Comparison of ENCODE assay signal across 3 cellular contexts in the genomic region with DNA sequence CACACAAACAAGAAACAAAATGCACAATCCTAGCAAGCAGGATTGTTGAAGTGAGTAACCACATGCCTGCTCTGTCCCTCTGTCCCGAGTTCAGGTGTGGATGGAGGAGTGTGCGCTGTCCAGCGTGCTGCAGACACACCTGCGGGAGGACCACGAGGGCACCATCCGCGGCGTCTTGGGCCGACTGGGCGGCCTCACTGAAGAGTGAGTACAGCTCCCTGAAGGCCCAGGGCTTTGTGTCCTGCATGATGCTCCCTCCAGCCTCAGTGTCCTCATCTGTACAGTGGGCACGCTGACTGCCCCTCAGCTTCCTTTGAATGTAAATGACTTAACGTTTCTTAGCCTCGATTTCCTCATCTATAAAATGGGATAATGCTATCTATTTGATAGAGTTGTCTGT.
TF ChIP-seq lines count a peak whose summit lies in the region.

No MANE protein-coding gene starts in this region.

TF ChIP-seq in SK-N-SH, 30 proteins besides CTCF, POLR2A, EP300 and RAD21:
- TF ChIP-seq GABPA (IDR thresholded peaks at IDR 0.05; ENCODE audit: low read depth) = no peak
- TF ChIP-seq, protein P1, sequence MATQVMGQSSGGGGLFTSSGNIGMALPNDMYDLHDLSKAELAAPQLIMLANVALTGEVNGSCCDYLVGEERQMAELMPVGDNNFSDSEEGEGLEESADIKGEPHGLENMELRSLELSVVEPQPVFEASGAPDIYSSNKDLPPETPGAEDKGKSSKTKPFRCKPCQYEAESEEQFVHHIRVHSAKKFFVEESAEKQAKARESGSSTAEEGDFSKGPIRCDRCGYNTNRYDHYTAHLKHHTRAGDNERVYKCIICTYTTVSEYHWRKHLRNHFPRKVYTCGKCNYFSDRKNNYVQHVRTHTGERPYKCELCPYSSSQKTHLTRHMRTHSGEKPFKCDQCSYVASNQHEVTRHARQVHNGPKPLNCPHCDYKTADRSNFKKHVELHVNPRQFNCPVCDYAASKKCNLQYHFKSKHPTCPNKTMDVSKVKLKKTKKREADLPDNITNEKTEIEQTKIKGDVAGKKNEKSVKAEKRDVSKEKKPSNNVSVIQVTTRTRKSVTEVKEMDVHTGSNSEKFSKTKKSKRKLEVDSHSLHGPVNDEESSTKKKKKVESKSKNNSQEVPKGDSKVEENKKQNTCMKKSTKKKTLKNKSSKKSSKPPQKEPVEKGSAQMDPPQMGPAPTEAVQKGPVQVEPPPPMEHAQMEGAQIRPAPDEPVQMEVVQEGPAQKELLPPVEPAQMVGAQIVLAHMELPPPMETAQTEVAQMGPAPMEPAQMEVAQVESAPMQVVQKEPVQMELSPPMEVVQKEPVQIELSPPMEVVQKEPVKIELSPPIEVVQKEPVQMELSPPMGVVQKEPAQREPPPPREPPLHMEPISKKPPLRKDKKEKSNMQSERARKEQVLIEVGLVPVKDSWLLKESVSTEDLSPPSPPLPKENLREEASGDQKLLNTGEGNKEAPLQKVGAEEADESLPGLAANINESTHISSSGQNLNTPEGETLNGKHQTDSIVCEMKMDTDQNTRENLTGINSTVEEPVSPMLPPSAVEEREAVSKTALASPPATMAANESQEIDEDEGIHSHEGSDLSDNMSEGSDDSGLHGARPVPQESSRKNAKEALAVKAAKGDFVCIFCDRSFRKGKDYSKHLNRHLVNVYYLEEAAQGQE (IDR thresholded peaks at IDR 0.05; ENCODE audit: low read depth, low read length) = 0 out of 2 replicates have a peak, but pooled peaks have one; percentile 12

TF ChIP-seq in SK-N-SH treated with all-trans-retinoic acid at 6 μM for 48 hours, 23 proteins besides CTCF, POLR2A, EP300 and RAD21:
- TF ChIP-seq, protein P2, sequence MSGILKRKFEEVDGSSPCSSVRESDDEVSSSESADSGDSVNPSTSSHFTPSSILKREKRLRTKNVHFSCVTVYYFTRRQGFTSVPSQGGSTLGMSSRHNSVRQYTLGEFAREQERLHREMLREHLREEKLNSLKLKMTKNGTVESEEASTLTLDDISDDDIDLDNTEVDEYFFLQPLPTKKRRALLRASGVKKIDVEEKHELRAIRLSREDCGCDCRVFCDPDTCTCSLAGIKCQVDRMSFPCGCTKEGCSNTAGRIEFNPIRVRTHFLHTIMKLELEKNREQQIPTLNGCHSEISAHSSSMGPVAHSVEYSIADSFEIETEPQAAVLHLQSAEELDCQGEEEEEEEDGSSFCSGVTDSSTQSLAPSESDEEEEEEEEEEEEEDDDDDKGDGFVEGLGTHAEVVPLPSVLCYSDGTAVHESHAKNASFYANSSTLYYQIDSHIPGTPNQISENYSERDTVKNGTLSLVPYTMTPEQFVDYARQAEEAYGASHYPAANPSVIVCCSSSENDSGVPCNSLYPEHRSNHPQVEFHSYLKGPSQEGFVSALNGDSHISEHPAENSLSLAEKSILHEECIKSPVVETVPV (CRISPR knock-in tag; IDR thresholded peaks at IDR 0.05) = no peak
- TF ChIP-seq, protein P3, sequence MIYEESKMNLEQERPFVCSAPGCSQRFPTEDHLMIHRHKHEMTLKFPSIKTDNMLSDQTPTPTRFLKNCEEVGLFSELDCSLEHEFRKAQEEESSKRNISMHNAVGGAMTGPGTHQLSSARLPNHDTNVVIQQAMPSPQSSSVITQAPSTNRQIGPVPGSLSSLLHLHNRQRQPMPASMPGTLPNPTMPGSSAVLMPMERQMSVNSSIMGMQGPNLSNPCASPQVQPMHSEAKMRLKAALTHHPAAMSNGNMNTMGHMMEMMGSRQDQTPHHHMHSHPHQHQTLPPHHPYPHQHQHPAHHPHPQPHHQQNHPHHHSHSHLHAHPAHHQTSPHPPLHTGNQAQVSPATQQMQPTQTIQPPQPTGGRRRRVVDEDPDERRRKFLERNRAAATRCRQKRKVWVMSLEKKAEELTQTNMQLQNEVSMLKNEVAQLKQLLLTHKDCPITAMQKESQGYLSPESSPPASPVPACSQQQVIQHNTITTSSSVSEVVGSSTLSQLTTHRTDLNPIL (CRISPR knock-in tag; IDR thresholded peaks at IDR 0.05; ENCODE audit: low read depth) = no peak
- TF ChIP-seq ZC3H10 (CRISPR knock-in tag; IDR thresholded peaks at IDR 0.05) (no peak), ZFP3 (CRISPR knock-in tag; IDR thresholded peaks at IDR 0.05) (no peak), OSR1 (CRISPR knock-in tag; IDR thresholded peaks at IDR 0.05) (no peak), ESRRG (CRISPR knock-in tag; IDR thresholded peaks at IDR 0.05) (no peak), CSDC2 (CRISPR knock-in tag; IDR thresholded peaks at IDR 0.05) (no peak), ARNTL (CRISPR knock-in tag; IDR thresholded peaks at IDR 0.05; ENCODE audit: borderline replicate concordance, low read depth) (no peak), TCF4 (CRISPR knock-in tag; IDR thresholded peaks at IDR 0.05; ENCODE audit: borderline replicate concordance) (no peak), ZFP30 (CRISPR knock-in tag; IDR thresholded peaks at IDR 0.05) (no peak), GLIS3 (CRISPR knock-in tag; IDR thresholded peaks at IDR 0.05) (no peak), BACH2 (CRISPR knock-in tag; IDR thresholded peaks at IDR 0.05; ENCODE audit: borderline replicate concordance) (no peak), TOX (CRISPR knock-in tag; IDR thresholded peaks at IDR 0.05; ENCODE audit: borderline replicate concordance) (no peak), ISL1 (CRISPR knock-in tag; IDR thresholded peaks at IDR 0.05) (no peak), ZNF70 (CRISPR knock-in tag; IDR thresholded peaks at IDR 0.05) (no peak)
- TF ChIP-seq, protein P4, sequence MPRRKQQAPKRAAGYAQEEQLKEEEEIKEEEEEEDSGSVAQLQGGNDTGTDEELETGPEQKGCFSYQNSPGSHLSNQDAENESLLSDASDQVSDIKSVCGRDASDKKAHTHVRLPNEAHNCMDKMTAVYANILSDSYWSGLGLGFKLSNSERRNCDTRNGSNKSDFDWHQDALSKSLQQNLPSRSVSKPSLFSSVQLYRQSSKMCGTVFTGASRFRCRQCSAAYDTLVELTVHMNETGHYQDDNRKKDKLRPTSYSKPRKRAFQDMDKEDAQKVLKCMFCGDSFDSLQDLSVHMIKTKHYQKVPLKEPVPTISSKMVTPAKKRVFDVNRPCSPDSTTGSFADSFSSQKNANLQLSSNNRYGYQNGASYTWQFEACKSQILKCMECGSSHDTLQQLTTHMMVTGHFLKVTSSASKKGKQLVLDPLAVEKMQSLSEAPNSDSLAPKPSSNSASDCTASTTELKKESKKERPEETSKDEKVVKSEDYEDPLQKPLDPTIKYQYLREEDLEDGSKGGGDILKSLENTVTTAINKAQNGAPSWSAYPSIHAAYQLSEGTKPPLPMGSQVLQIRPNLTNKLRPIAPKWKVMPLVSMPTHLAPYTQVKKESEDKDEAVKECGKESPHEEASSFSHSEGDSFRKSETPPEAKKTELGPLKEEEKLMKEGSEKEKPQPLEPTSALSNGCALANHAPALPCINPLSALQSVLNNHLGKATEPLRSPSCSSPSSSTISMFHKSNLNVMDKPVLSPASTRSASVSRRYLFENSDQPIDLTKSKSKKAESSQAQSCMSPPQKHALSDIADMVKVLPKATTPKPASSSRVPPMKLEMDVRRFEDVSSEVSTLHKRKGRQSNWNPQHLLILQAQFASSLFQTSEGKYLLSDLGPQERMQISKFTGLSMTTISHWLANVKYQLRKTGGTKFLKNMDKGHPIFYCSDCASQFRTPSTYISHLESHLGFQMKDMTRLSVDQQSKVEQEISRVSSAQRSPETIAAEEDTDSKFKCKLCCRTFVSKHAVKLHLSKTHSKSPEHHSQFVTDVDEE (CRISPR knock-in tag; IDR thresholded peaks at IDR 0.05) = no peak
- TF ChIP-seq, protein P5, sequence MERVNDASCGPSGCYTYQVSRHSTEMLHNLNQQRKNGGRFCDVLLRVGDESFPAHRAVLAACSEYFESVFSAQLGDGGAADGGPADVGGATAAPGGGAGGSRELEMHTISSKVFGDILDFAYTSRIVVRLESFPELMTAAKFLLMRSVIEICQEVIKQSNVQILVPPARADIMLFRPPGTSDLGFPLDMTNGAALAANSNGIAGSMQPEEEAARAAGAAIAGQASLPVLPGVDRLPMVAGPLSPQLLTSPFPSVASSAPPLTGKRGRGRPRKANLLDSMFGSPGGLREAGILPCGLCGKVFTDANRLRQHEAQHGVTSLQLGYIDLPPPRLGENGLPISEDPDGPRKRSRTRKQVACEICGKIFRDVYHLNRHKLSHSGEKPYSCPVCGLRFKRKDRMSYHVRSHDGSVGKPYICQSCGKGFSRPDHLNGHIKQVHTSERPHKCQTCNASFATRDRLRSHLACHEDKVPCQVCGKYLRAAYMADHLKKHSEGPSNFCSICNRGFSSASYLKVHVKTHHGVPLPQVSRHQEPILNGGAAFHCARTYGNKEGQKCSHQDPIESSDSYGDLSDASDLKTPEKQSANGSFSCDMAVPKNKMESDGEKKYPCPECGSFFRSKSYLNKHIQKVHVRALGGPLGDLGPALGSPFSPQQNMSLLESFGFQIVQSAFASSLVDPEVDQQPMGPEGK (CRISPR knock-in tag; IDR thresholded peaks at IDR 0.05; ENCODE audit: borderline replicate concordance) = no peak

TF ChIP-seq in HepG2, 621 proteins besides CTCF, POLR2A, EP300 and RAD21:
- TF ChIP-seq, protein P1 (IDR thresholded peaks at IDR 0.05; ENCODE audit: borderline replicate concordance in 1 of 2, low read depth in 1 of 2, low read length in 2 of 2) = peak in 1 of 2 experiments; percentile 0; a peak in 3 of 4 replicates
- TF ChIP-seq POGZ (CRISPR knock-in tag; IDR thresholded peaks at IDR 0.05) = no peak
- TF ChIP-seq ZNF629 (CRISPR knock-in tag; conservative IDR thresholded peaks at IDR 0.05) = peak; percentile 84
TF ChIP-seq in HepG2: peak in this region for 2.
